19 cellular contexts compared by ENCODE assay signal in genomic region chr11:70317576-70318305, GRCh38.
"Had no signal": no experiment of that assay in that cellular context is flagged by ENCODE, and none has a peak within 500 bp of the region (broad histone marks: within the 10 kb centered on the region; RNA-seq: fewer than 3 reads in every experiment).

No MANE protein-coding gene starts in this region.

- DNase-seq: activated B cell treated with CpG ODN at 0.5 μM for 24 hours; activated CD4-positive, alpha-beta memory T cell treated with anti-CD3 and anti-CD28 coated beads for 36 hours; activated CD4-positive, alpha-beta T cell treated with anti-CD3 and anti-CD28 coated beads for 4 hours; activated naive CD4-positive, alpha-beta T cell treated with Interleukin-2 at 50 U/mL for 16 hours; activated naive CD8-positive, alpha-beta T cell treated with anti-CD3 and anti-CD28 coated beads, Interleukin-2, amount 10 ng/mL, durations not matched to agents 7 days and 5 days; activated T-cell treated with anti-CD3 and anti-CD28 coated beads, Interleukin-2, amount 50 U/mL, for 24 hours; amygdala; caudate nucleus; effector memory CD8-positive, alpha-beta T cell; esophagus squamous epithelium; nucleus accumbens; spleen; stimulated activated CD4-positive, alpha-beta T cell treated with anti-CD3 and anti-CD28 coated beads, Interleukin-4, amount 100 ng/mL, for 4 hours; testis had no signal

- H3K9me3 ChIP-seq: esophagus squamous epithelium, sigmoid colon, spleen, testis had no signal

- ATAC-seq: effector memory CD8-positive, alpha-beta T cell; natural killer cell treated with Interleukin-12 subunit alpha and Interleukin-12 subunit beta and Interleukin-15 and Interleukin-18, amount 100 ng/mL, for 72 hours; stimulated activated memory B cell treated with anti-CD40 and anti-IgM and Interleukin-4, amounts not matched to agents 10 μg/mL and 1 μg/mL and 100 μg/mL, for 72 hours had no signal

- H3K27me3 ChIP-seq: esophagus squamous epithelium, sigmoid colon, spleen, testis had no signal

- H3K27ac ChIP-seq: esophagus squamous epithelium, sigmoid colon, testis had no signal

- H3K27me3 Mint-ChIP-seq: activated B cell treated with CpG ODN at 0.5 μM for 24 hours; activated CD4-positive, alpha-beta memory T cell treated with anti-CD3 and anti-CD28 coated beads for 36 hours; activated naive CD8-positive, alpha-beta T cell treated with anti-CD3 and anti-CD28 coated beads, Interleukin-2, amount 10 ng/mL, durations not matched to agents 7 days and 5 days; activated T-cell treated with anti-CD3 and anti-CD28 coated beads, Interleukin-2, amount 50 U/mL, for 24 hours; effector memory CD8-positive, alpha-beta T cell; natural killer cell treated with Interleukin-12 subunit alpha and Interleukin-12 subunit beta and Interleukin-15 and Interleukin-18, amount 100 ng/mL, for 72 hours; stimulated activated memory B cell treated with anti-CD40 and anti-IgM and Interleukin-4, amounts not matched to agents 10 μg/mL and 1 μg/mL and 100 μg/mL, for 72 hours had no signal

- H3K4me3 Mint-ChIP-seq: activated B cell treated with CpG ODN at 0.5 μM for 24 hours; activated CD4-positive, alpha-beta memory T cell treated with anti-CD3 and anti-CD28 coated beads for 36 hours; activated naive CD8-positive, alpha-beta T cell treated with anti-CD3 and anti-CD28 coated beads, Interleukin-2, amount 10 ng/mL, durations not matched to agents 7 days and 5 days; activated T-cell treated with anti-CD3 and anti-CD28 coated beads, Interleukin-2, amount 50 U/mL, for 24 hours; brain; effector memory CD8-positive, alpha-beta T cell; natural killer cell treated with Interleukin-12 subunit alpha and Interleukin-12 subunit beta and Interleukin-15 and Interleukin-18, amount 100 ng/mL, for 72 hours; stimulated activated memory B cell treated with anti-CD40 and anti-IgM and Interleukin-4, amounts not matched to agents 10 μg/mL and 1 μg/mL and 100 μg/mL, for 72 hours had no signal

- H3K27ac Mint-ChIP-seq: activated B cell treated with CpG ODN at 0.5 μM for 24 hours; activated CD4-positive, alpha-beta memory T cell treated with anti-CD3 and anti-CD28 coated beads for 36 hours; activated naive CD8-positive, alpha-beta T cell treated with anti-CD3 and anti-CD28 coated beads, Interleukin-2, amount 10 ng/mL, durations not matched to agents 7 days and 5 days; activated T-cell treated with anti-CD3 and anti-CD28 coated beads, Interleukin-2, amount 50 U/mL, for 24 hours; activated T-helper 2 cell treated with anti-CD3 and anti-CD28 coated beads, Interferon-gamma antibody, Interleukin-2, Interleukin-4, amounts not matched to agents 10 μg/mL and 5 μg/mL and 100 μg/mL, durations not matched to agents 14 hours and 24 hours and 36 hours; brain; effector memory CD8-positive, alpha-beta T cell; natural killer cell treated with Interleukin-12 subunit alpha and Interleukin-12 subunit beta and Interleukin-15 and Interleukin-18, amount 100 ng/mL, for 72 hours; stimulated activated memory B cell treated with anti-CD40 and anti-IgM and Interleukin-4, amounts not matched to agents 10 μg/mL and 1 μg/mL and 100 μg/mL, for 72 hours had no signal

- H3K4me3 ChIP-seq: esophagus squamous epithelium, sigmoid colon, spleen, testis had no signal

- H3K9me3 Mint-ChIP-seq: activated B cell treated with CpG ODN at 0.5 μM for 24 hours; activated CD4-positive, alpha-beta memory T cell treated with anti-CD3 and anti-CD28 coated beads for 36 hours; activated naive CD8-positive, alpha-beta T cell treated with anti-CD3 and anti-CD28 coated beads, Interleukin-2, amount 10 ng/mL, durations not matched to agents 7 days and 5 days; activated T-cell treated with anti-CD3 and anti-CD28 coated beads, Interleukin-2, amount 50 U/mL, for 24 hours; activated T-helper 2 cell treated with anti-CD3 and anti-CD28 coated beads, Interferon-gamma antibody, Interleukin-2, Interleukin-4, amounts not matched to agents 10 μg/mL and 5 μg/mL and 100 μg/mL, durations not matched to agents 14 hours and 24 hours and 36 hours; brain; effector memory CD8-positive, alpha-beta T cell; natural killer cell treated with Interleukin-12 subunit alpha and Interleukin-12 subunit beta and Interleukin-15 and Interleukin-18, amount 100 ng/mL, for 72 hours had no signal

- H3K4me1 ChIP-seq: sigmoid colon had no signal
